16 cellular contexts compared by ENCODE assay signal in genomic region chr20:50050214-50050613, GRCh38.
A peak's percentile ranks its signal among the peaks of the same experiment; 100 is the strongest.
DNase-seq lines count a peak whose midpoint lies in the region; ATAC-seq, FAIRE-seq and TF ChIP-seq lines count a peak whose summit lies in the region.
"Had no signal": no experiment of that assay in that cellular context is flagged by ENCODE, and none has a peak within 500 bp of the region (broad histone marks: within the 10 kb centered on the region; RNA-seq: fewer than 3 reads in every experiment).

No MANE protein-coding gene starts in this region.

- no peak overlapping the region for H2BK5ac ChIP-seq in H1 (ENCODE audit: low read depth, low read length)

- H4K20me1 ChIP-seq in HepG2 (ENCODE audit: insufficient read depth, low read length) (no peaks in the 10 kb centered on the region), H1 (replicated peaks in 1 of 2; ENCODE audit: control insufficient read depth in 1 of 2, insufficient read depth in 2 of 2, low read length in 2 of 2) (no peaks in the 10 kb centered on the region)

- H4K91ac ChIP-seq in H1 (replicated peaks; ENCODE audit: insufficient read length, low read length) = no peak overlapping the region

- H3K4me3 Mint-ChIP-seq in nephron (no peak overlapping the region), progenitor cell of endocrine pancreas (ENCODE audit: low read depth) (no peak overlapping the region)
- H3K4me3 Mint-ChIP-seq: CD4-positive, CD25-positive, alpha-beta regulatory T cell; GM23338; H9 had no signal

- H3K27me3 Mint-ChIP-seq in nephron (ENCODE audit: low read depth) (no peaks in the 10 kb centered on the region), progenitor cell of endocrine pancreas (peaks cover 3% of the 10 kb centered on the region)

- no peak for FAIRE-seq in HepG2 (lab: Jason Lieb, UNC)
- FAIRE-seq in H1 (lab: Jason Lieb, UNC) = no peak
- FAIRE-seq: GM12878, GM18507 had no signal

- TF ChIP-seq EP300 in HepG2 (IDR thresholded peaks at IDR 0.05; ENCODE audit: low read depth in 2 of 2, low read length in 2 of 2) (no peak), HepG2 (CRISPR knock-in tag; IDR thresholded peaks at IDR 0.05; ENCODE audit: borderline replicate concordance) (no peak), H1 (IDR thresholded peaks at IDR 0.05; ENCODE audit: borderline replicate concordance in 1 of 2, low read depth in 2 of 2, low read length in 2 of 2) (no peak)

- no peak overlapping the region for H3K56ac ChIP-seq in H1 (replicated peaks; ENCODE audit: insufficient read length, low read depth, low read length)

- TF ChIP-seq POLR2A in HepG2 (IDR thresholded peaks at IDR 0.05; ENCODE audit: insufficient read depth in 1 of 2, low read depth in 2 of 2, low read length in 2 of 2) (no peak), right lobe of liver (IDR thresholded peaks at IDR 0.05) (no peak), H1 (IDR thresholded peaks at IDR 0.05; ENCODE audit: control extremely low read depth in 1 of 2, low read depth in 2 of 2, low read length in 2 of 2) (no peak)

- in situ Hi-C loops in HepG2 (cut with HindIII; ENCODE audit: extremely low pct_ligation_motif_present, low pct_unique_long_range_greater_than_20kb) = no loop called here

- no peak for ATAC-seq in HepG2
- ATAC-seq in right lobe of liver = no peak
- ATAC-seq in GM21447 (IDR thresholded peaks at IDR 0.05; ENCODE audit: unreplicated experiment) = no peak
- ATAC-seq: GM23338 had no signal

- H3K4me1 ChIP-seq in HepG2 (ENCODE audit: insufficient read depth, low read length) = peaks cover 42% of the 10 kb centered on the region
- H3K4me1 ChIP-seq in right lobe of liver = peaks cover 0 to 3% (median 0%) of the 10 kb centered on the region in 4 donors
- peaks cover 0 to 5% (median 2%) of the 10 kb centered on the region in 4 experiments; a peak in 3 of 7 replicates for H3K4me1 ChIP-seq in H1 (replicated peaks in 1 of 4; ENCODE audit: control insufficient read depth in 3 of 4, insufficient read depth in 4 of 4, low read length in 3 of 4)

- peak overlapping the region; percentile 35; the same call in 1 of the 2 replicates for H4K8ac ChIP-seq in H1 (ENCODE audit: extremely low read depth, insufficient read depth, low read length)

- H3K36me3 Mint-ChIP-seq in nephron (ENCODE audit: low read depth) = no peaks in the 10 kb centered on the region
- no peaks in the 10 kb centered on the region for H3K36me3 Mint-ChIP-seq in progenitor cell of endocrine pancreas (ENCODE audit: insufficient read depth)

- peaks cover 40% of the 10 kb centered on the region for H3K4me1 Mint-ChIP-seq in nephron
- H3K4me1 Mint-ChIP-seq in progenitor cell of endocrine pancreas (ENCODE audit: low read depth) = peaks cover 1% of the 10 kb centered on the region

- no peaks in the 10 kb centered on the region for H3K79me1 ChIP-seq in H1 (ENCODE audit: low read depth, low read length)

- H3K4ac ChIP-seq in H1 (replicated peaks; ENCODE audit: insufficient read length, low read depth, low read length) = no peak overlapping the region

- 0 out of 2 replicates have a peak overlapping the region, but pooled peaks have one; percentile 39 for H2BK12ac ChIP-seq in H1 (ENCODE audit: low read depth, low read length)

- H3K27me3 ChIP-seq in HepG2 (ENCODE audit: control insufficient read depth in 1 of 2, insufficient read depth in 2 of 2, low read length in 2 of 2) (peaks cover 2 to 32% of the 10 kb centered on the region in 2 experiments; a peak in 3 of 5 replicates), right lobe of liver (no peaks in the 10 kb centered on the region), H1 (replicated peaks in 1 of 4; ENCODE audit: control insufficient read depth in 3 of 4, extremely low read depth in 1 of 4, insufficient read depth in 3 of 4, low read length in 3 of 4) (peaks cover 0 to 2% (median 0%) of the 10 kb centered on the region in 4 experiments; a peak in 1 of 7 replicates)

- H3K9ac ChIP-seq in HepG2 (ENCODE audit: insufficient read depth, low read depth, low read length) = no peak overlapping the region
- no peak overlapping the region for H3K9ac ChIP-seq in H1 (replicated peaks in 1 of 4; ENCODE audit: extremely low read depth in 1 of 4, low read depth in 3 of 4, low read length in 3 of 4)

- H3K4me3 ChIP-seq in HepG2 (replicated peaks in 1 of 3; ENCODE audit: insufficient read depth in 1 of 3, low read depth in 2 of 3, low read length in 3 of 3) = no peak overlapping the region
- H3K4me3 ChIP-seq in right lobe of liver = no peak overlapping the region
- H3K4me3 ChIP-seq in H1 (ENCODE audit: extremely low read depth in 1 of 4, insufficient read depth in 2 of 4, low read depth in 3 of 4, low read length in 4 of 4) = no peak overlapping the region
- H3K4me3 ChIP-seq: GM12878, GM23338 had no signal

- H3K79me2 ChIP-seq in HepG2 (ENCODE audit: insufficient read depth, low read length) (no peaks in the 10 kb centered on the region), H1 (ENCODE audit: control insufficient read depth in 1 of 2, insufficient read depth in 2 of 2, low read length in 2 of 2) (no peaks in the 10 kb centered on the region)

- 57% methylated on average over 5 of the region's 5 CpGs for WGBS in HepG2 (ENCODE audit: low lambda C conversion rate)
- WGBS in right lobe of liver (ENCODE audit: insufficient coverage, low coverage, low lambda C conversion rate, missing lambda C conversion rate) = 86% methylated on average over 3 of the region's 5 CpGs
- WGBS in H1 (ENCODE audit: extremely low coverage in 1 of 2, insufficient coverage in 1 of 2, insufficient read length in 1 of 2, insufficient replicate concordance in 2 of 2, low coverage in 1 of 2, low lambda C conversion rate in 2 of 2, missing lambda C conversion rate in 1 of 2), 2 experiments = 95% methylated on average over 5 of the region's 5 CpGs; no CpG with 5 or more reads in 1 of the 2 experiments

- no peak overlapping the region for H2BK20ac ChIP-seq in H1 (ENCODE audit: low read length)

- H3K18ac ChIP-seq in H1 (ENCODE audit: extremely low read depth, low read length) = no peak overlapping the region

- no peak for TF ChIP-seq RAD21 in HepG2 (CRISPR knock-in tag; IDR thresholded peaks at IDR 0.05)
- TF ChIP-seq RAD21 in H1 (IDR thresholded peaks at IDR 0.05 in 1 of 2, conservative IDR thresholded peaks at IDR 0.05 in 1 of 2; ENCODE audit: low read depth in 2 of 2, low read length in 2 of 2) = no peak

- no peak overlapping the region for H2AK5ac ChIP-seq in H1 (ENCODE audit: low read depth, low read length)

- H2AFZ ChIP-seq in HepG2 (ENCODE audit: low read length) (no peak overlapping the region), H1 (ENCODE audit: low read length) (no peak overlapping the region)
- H2AFZ ChIP-seq: GM23338 had no signal

- intact Hi-C loops in HepG2 (cut with micrococcal nuclease; ENCODE audit: unreplicated experiment) (no loop called here), right lobe of liver (cut with DNase I) (no loop called here)

- H3K9me3 ChIP-seq in HepG2 (ENCODE audit: low read length) = no peaks in the 10 kb centered on the region
- H3K9me3 ChIP-seq in right lobe of liver = no peaks in the 10 kb centered on the region
- no peaks in the 10 kb centered on the region for H3K9me3 ChIP-seq in H1 (ENCODE audit: insufficient read depth in 2 of 2, low read depth in 1 of 2, low read length in 1 of 2)

- BruUV-seq in HepG2 (replicated peaks; lab: Mats Ljungman, UMichigan) = no TSS peak

- H3K27ac ChIP-seq in HepG2 (ENCODE audit: extremely low read length, insufficient read depth, low read length) (no peak overlapping the region), right lobe of liver (no peak overlapping the region), H1 (ENCODE audit: low read depth, low read length) (no peak overlapping the region)
- H3K27ac ChIP-seq: 22Rv1 had no signal

- no peak overlapping the region for H2BK120ac ChIP-seq in H1 (replicated peaks; ENCODE audit: low read depth, low read length)

- no peak overlapping the region for H3K14ac ChIP-seq in H1 (ENCODE audit: insufficient read length)

- H3K27ac Mint-ChIP-seq in nephron = peak overlapping the region in 2 of 3 experiments; percentile 51 to 58
- H3K27ac Mint-ChIP-seq in progenitor cell of endocrine pancreas = peak overlapping the region; percentile 29
- H3K27ac Mint-ChIP-seq: CD4-positive, CD25-positive, alpha-beta regulatory T cell; GM23338; H9 had no signal

- H3K4me2 ChIP-seq in HepG2 (ENCODE audit: low read depth, low read length) (no peak overlapping the region), H1 (ENCODE audit: insufficient read depth in 1 of 2, low read depth in 2 of 2, low read length in 2 of 2) (no peak overlapping the region)
- H3K4me2 ChIP-seq: GM23338 had no signal

- CTCF ChIA-PET in HepG2 (lab: Yijun Ruan, JAX; ENCODE audit: low intra/inter-chr PET ratio, low total read pairs) (no interaction called here), H1 (lab: Charles Lee; ENCODE audit: partially characterized antibody) (interaction anchor here (1.2 to 1.5 kb wide), 4 partner anchors 11 to 84 kb away, joined by 3 to 8 read pairs (median 4); no protein-coding TSS in a partner anchor)

- POLR2A ChIA-PET in HepG2 (lab: Yijun Ruan, JAX) (no interaction called here), H1 (lab: Charles Lee; ENCODE audit: partially characterized antibody) (interaction anchor here (1.3 kb wide), 1 partner anchor 66 kb away, joined by 3 read pairs; no protein-coding TSS in a partner anchor)

- no peak overlapping the region for H2BK15ac ChIP-seq in H1 (ENCODE audit: low read length)

- no peak for DNase-seq in HepG2 (ENCODE audit: low spot score)
- DNase-seq in right lobe of liver = no peak
- no peak for DNase-seq in H1 (ENCODE audit: low read depth in 1 of 2, low spot score in 2 of 2)
- no peak for DNase-seq in progenitor cell of endocrine pancreas (ENCODE audit: low spot score, unreplicated experiment)
- DNase-seq in cerebellar cortex (ENCODE audit: low spot score) = no peak
- no peak for DNase-seq in activated CD4-positive, alpha-beta T cell treated with anti-CD3 and anti-CD28 coated beads, Interleukin-2, amount 50 U/mL, for 48 hours
- DNase-seq: Calu3; CD4-positive, CD25-positive, alpha-beta regulatory T cell; DMS 273 treated with DMSO at 0.1 percent for 48 hours; H9 had no signal

- no peak for TF ChIP-seq CTCF in HepG2 (CRISPR knock-in tag; IDR thresholded peaks at IDR 0.05)
- TF ChIP-seq CTCF in right lobe of liver (IDR thresholded peaks at IDR 0.05) = no peak
- no peak for TF ChIP-seq CTCF in H1 (IDR thresholded peaks at IDR 0.05; ENCODE audit: control extremely low read depth in 1 of 3, insufficient read depth in 1 of 3, low read depth in 1 of 3, low read length in 3 of 3)
- TF ChIP-seq CTCF in nephron (IDR thresholded peaks at IDR 0.05; ENCODE audit: unreplicated experiment in 3 of 3) = no peak
- TF ChIP-seq CTCF in progenitor cell of endocrine pancreas (IDR thresholded peaks at IDR 0.05; ENCODE audit: unreplicated experiment) = no peak

- no peaks in the 10 kb centered on the region for H3K23me2 ChIP-seq in H1 (ENCODE audit: low read depth, low read length)

- H3K9me3 Mint-ChIP-seq in nephron (no peaks in the 10 kb centered on the region), progenitor cell of endocrine pancreas (ENCODE audit: low read depth) (no peaks in the 10 kb centered on the region)
- H3K9me3 Mint-ChIP-seq: GM23338 had no signal

- no peak overlapping the region for H3K23ac ChIP-seq in H1 (ENCODE audit: insufficient read length)

- H3K36me3 ChIP-seq in HepG2 (replicated peaks in 1 of 2; ENCODE audit: control insufficient read depth in 1 of 2, insufficient read depth in 2 of 2, low read length in 2 of 2) (no peaks in the 10 kb centered on the region), right lobe of liver (no peaks in the 10 kb centered on the region), H1 (ENCODE audit: control insufficient read depth in 2 of 4, insufficient read depth in 4 of 4, low read length in 3 of 4) (no peaks in the 10 kb centered on the region)

- H4K5ac ChIP-seq in H1 (ENCODE audit: insufficient read length, low read depth, low read length) = no peak overlapping the region
